Comparison of ENCODE assay signal across 1 cellular context in genomic region chr1:9065213-9065751, GRCh38.
TF ChIP-seq lines count a peak whose summit lies in the region.

No MANE protein-coding gene starts in this region.

TF ChIP-seq in WTC11, 78 proteins besides CTCF, POLR2A, EP300 and RAD21 (continued from another document):
- TF ChIP-seq, protein P1, sequence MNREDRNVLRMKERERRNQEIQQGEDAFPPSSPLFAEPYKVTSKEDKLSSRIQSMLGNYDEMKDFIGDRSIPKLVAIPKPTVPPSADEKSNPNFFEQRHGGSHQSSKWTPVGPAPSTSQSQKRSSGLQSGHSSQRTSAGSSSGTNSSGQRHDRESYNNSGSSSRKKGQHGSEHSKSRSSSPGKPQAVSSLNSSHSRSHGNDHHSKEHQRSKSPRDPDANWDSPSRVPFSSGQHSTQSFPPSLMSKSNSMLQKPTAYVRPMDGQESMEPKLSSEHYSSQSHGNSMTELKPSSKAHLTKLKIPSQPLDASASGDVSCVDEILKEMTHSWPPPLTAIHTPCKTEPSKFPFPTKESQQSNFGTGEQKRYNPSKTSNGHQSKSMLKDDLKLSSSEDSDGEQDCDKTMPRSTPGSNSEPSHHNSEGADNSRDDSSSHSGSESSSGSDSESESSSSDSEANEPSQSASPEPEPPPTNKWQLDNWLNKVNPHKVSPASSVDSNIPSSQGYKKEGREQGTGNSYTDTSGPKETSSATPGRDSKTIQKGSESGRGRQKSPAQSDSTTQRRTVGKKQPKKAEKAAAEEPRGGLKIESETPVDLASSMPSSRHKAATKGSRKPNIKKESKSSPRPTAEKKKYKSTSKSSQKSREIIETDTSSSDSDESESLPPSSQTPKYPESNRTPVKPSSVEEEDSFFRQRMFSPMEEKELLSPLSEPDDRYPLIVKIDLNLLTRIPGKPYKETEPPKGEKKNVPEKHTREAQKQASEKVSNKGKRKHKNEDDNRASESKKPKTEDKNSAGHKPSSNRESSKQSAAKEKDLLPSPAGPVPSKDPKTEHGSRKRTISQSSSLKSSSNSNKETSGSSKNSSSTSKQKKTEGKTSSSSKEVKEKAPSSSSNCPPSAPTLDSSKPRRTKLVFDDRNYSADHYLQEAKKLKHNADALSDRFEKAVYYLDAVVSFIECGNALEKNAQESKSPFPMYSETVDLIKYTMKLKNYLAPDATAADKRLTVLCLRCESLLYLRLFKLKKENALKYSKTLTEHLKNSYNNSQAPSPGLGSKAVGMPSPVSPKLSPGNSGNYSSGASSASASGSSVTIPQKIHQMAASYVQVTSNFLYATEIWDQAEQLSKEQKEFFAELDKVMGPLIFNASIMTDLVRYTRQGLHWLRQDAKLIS (CRISPR knock-in tag; IDR thresholded peaks at IDR 0.05; ENCODE audit: borderline replicate concordance) = no peak
- TF ChIP-seq RELA (CRISPR knock-in tag; IDR thresholded peaks at IDR 0.05; ENCODE audit: borderline replicate concordance) (no peak), NFATC4 (CRISPR knock-in tag; IDR thresholded peaks at IDR 0.05) (no peak)
- TF ChIP-seq, protein P2, sequence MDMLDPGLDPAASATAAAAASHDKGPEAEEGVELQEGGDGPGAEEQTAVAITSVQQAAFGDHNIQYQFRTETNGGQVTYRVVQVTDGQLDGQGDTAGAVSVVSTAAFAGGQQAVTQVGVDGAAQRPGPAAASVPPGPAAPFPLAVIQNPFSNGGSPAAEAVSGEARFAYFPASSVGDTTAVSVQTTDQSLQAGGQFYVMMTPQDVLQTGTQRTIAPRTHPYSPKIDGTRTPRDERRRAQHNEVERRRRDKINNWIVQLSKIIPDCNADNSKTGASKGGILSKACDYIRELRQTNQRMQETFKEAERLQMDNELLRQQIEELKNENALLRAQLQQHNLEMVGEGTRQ (CRISPR knock-in tag; IDR thresholded peaks at IDR 0.05) = no peak
- TF ChIP-seq, protein P3, sequence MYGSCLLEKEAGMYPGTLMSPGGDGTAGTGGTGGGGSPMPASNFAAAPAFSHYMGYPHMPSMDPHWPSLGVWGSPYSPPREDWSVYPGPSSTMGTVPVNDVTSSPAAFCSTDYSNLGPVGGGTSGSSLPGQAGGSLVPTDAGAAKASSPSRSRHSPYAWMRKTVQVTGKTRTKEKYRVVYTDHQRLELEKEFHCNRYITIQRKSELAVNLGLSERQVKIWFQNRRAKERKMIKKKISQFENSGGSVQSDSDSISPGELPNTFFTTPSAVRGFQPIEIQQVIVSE (CRISPR knock-in tag; IDR thresholded peaks at IDR 0.05; ENCODE audit: borderline replicate concordance) = no peak
